20 cellular contexts compared by ENCODE assay signal in the genomic region with DNA sequence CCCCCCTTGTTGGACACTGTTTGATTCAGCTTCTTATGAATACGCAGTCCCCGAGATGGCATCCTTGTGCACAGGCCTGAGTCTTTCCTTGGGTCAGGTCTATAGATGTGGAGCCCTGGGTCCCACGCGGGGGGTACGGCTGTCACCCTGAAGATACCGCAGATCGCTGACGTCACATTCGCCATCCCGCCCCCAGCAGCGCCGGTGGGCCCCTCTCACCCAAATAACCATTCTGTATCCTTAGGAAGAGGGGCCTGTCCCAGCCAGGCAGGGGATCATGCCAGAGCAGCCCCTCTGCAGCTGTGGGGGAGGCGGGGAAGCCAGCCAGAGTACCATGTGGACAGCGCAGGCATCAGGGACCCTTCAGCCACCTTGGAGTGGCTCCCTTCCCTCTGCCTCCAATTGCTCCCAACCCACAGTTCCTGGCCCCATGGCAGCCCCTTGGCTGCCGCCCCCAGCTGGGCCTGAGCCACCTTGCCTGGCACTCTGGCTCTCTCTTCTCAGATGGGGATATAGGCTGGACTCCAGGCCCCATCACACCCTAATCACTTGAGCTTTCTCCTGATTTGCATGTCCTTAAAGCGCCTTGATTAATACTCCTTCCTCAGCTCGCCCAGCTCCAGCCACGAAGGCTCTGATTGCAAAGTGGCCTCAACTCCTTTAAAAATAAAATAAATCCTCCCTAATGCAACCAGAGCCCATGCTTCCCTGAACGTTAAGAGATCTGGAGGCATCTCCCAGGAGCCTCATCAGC.
DNase-seq lines count a peak whose midpoint lies in the region; FAIRE-seq and TF ChIP-seq lines count a peak whose summit lies in the region.
"Had no signal": no experiment of that assay in that cellular context is flagged by ENCODE, and none has a peak within 500 bp of the region (broad histone marks: within the 10 kb centered on the region; RNA-seq: fewer than 3 reads in every experiment).

No MANE protein-coding gene starts in this region.

- no peak overlapping the region for H2AFZ ChIP-seq in H1 (ENCODE audit: low read length)

- TF ChIP-seq EP300 in H1 (IDR thresholded peaks at IDR 0.05; ENCODE audit: borderline replicate concordance in 1 of 2, low read depth in 2 of 2, low read length in 2 of 2): no peak
- no peak for TF ChIP-seq EP300 in suprapubic skin (IDR thresholded peaks at IDR 0.05)

- H3K4me1 Mint-ChIP-seq in nephron progenitor cell: peaks cover 85% of the 10 kb centered on the region
- H3K4me1 Mint-ChIP-seq: B cell had no signal

- H3K9ac ChIP-seq in H1 (replicated peaks in 1 of 4; ENCODE audit: extremely low read depth in 1 of 4, low read depth in 3 of 4, low read length in 3 of 4): no peak overlapping the region

- peaks cover 26% of the 10 kb centered on the region for H3K27me3 Mint-ChIP-seq in nephron progenitor cell (ENCODE audit: low read depth, poor library complexity)

- H3K4me3 ChIP-seq in H1 (ENCODE audit: extremely low read depth in 1 of 4, insufficient read depth in 2 of 4, low read depth in 3 of 4, low read length in 4 of 4) (no peak overlapping the region), thyroid gland (replicated peaks in 1 of 3) (no peak overlapping the region), suprapubic skin (no peak overlapping the region)
- H3K4me3 ChIP-seq: Peyer's patch, SJSA1 had no signal

- no peaks in the 10 kb centered on the region for H3K36me3 ChIP-seq in H1 (ENCODE audit: control insufficient read depth in 2 of 4, insufficient read depth in 4 of 4, low read length in 3 of 4)
- H3K36me3 ChIP-seq in thyroid gland: no peaks in the 10 kb centered on the region
- H3K36me3 ChIP-seq in suprapubic skin: no peaks in the 10 kb centered on the region
- H3K36me3 ChIP-seq: Peyer's patch, SJSA1 had no signal

- TF ChIP-seq RAD21 in H1 (IDR thresholded peaks at IDR 0.05 in 1 of 2, conservative IDR thresholded peaks at IDR 0.05 in 1 of 2; ENCODE audit: low read depth in 2 of 2, low read length in 2 of 2): no peak

- peak overlapping the region; percentile 77 for H3K27ac Mint-ChIP-seq in nephron progenitor cell
- H3K27ac Mint-ChIP-seq: B cell, H9 had no signal

- no peak overlapping the region for H3K14ac ChIP-seq in H1 (ENCODE audit: insufficient read length)

- FAIRE-seq in H1 (lab: Jason Lieb, UNC): no peak
- FAIRE-seq: G401.6 had no signal

- H4K8ac ChIP-seq in H1 (ENCODE audit: extremely low read depth, insufficient read depth, low read length): no peak overlapping the region

- CTCF ChIA-PET in H1 (lab: Charles Lee; ENCODE audit: partially characterized antibody): interaction anchor here (0.9 to 2.0 kb wide), 8 partner anchors 15 to 292 kb away, joined by 3 to 6 read pairs (median 3); no protein-coding TSS in a partner anchor

- no peak overlapping the region for H2BK120ac ChIP-seq in H1 (replicated peaks; ENCODE audit: low read depth, low read length)

- H2BK12ac ChIP-seq in H1 (ENCODE audit: low read depth, low read length): no peak overlapping the region; the same call in 1 of the 2 replicates

- peaks cover 3% of the 10 kb centered on the region for H3K9me3 Mint-ChIP-seq in nephron progenitor cell
- H3K9me3 Mint-ChIP-seq: H9 had no signal

- no peaks in the 10 kb centered on the region for H3K36me3 Mint-ChIP-seq in nephron progenitor cell (ENCODE audit: low read depth)

- H3K18ac ChIP-seq in H1 (ENCODE audit: extremely low read depth, low read length): no peak overlapping the region

- H4K91ac ChIP-seq in H1 (replicated peaks; ENCODE audit: insufficient read length, low read length): no peak overlapping the region

- no peak overlapping the region for H2AK5ac ChIP-seq in H1 (ENCODE audit: low read depth, low read length)

- H3K27me3 ChIP-seq in H1 (replicated peaks in 1 of 4; ENCODE audit: control insufficient read depth in 3 of 4, extremely low read depth in 1 of 4, insufficient read depth in 3 of 4, low read length in 3 of 4) (peaks cover 1 to 16% (median 9%) of the 10 kb centered on the region in 4 experiments; a peak in 6 of 7 replicates), thyroid gland (no peaks in the 10 kb centered on the region), suprapubic skin (no peaks in the 10 kb centered on the region)
- H3K27me3 ChIP-seq: Peyer's patch, SJSA1 had no signal

- no peak overlapping the region for H4K5ac ChIP-seq in H1 (ENCODE audit: insufficient read length, low read depth, low read length)

- H3K4me1 ChIP-seq in H1 (replicated peaks in 1 of 4; ENCODE audit: control insufficient read depth in 3 of 4, insufficient read depth in 4 of 4, low read length in 3 of 4) (peaks cover 0 to 9% (median 2%) of the 10 kb centered on the region in 4 experiments; a peak in 3 of 7 replicates), thyroid gland (peaks cover 34 to 48% of the 10 kb centered on the region in 2 donors), suprapubic skin (no peaks in the 10 kb centered on the region)
- H3K4me1 ChIP-seq: Peyer's patch, SJSA1 had no signal

- H2BK5ac ChIP-seq in H1 (ENCODE audit: low read depth, low read length): no peak overlapping the region

- H3K9me3 ChIP-seq in H1 (ENCODE audit: insufficient read depth in 2 of 2, low read depth in 1 of 2, low read length in 1 of 2) (no peaks in the 10 kb centered on the region), thyroid gland (no peaks in the 10 kb centered on the region), suprapubic skin (no peaks in the 10 kb centered on the region)
- H3K9me3 ChIP-seq: Peyer's patch, SJSA1 had no signal

- POLR2A ChIA-PET in H1 (lab: Charles Lee; ENCODE audit: partially characterized antibody): interaction anchor here (1.9 kb wide), 1 partner anchor 16 kb away, joined by 5 read pairs; no protein-coding TSS in a partner anchor

- H3K4ac ChIP-seq in H1 (replicated peaks; ENCODE audit: insufficient read length, low read depth, low read length): no peak overlapping the region

- H4K20me1 ChIP-seq in H1 (replicated peaks in 1 of 2; ENCODE audit: control insufficient read depth in 1 of 2, insufficient read depth in 2 of 2, low read length in 2 of 2): peaks cover 0 to 3% of the 10 kb centered on the region in 2 experiments

- TF ChIP-seq CTCF in H1 (IDR thresholded peaks at IDR 0.05; ENCODE audit: control extremely low read depth in 1 of 3, insufficient read depth in 1 of 3, low read depth in 1 of 3, low read length in 3 of 3) (no peak), nephron progenitor cell (IDR thresholded peaks at IDR 0.05) (no peak), thyroid gland (IDR thresholded peaks at IDR 0.05) (no peak), suprapubic skin (IDR thresholded peaks at IDR 0.05) (no peak)

- no peak overlapping the region for H3K4me2 ChIP-seq in H1 (ENCODE audit: insufficient read depth in 1 of 2, low read depth in 2 of 2, low read length in 2 of 2)

- DNase-seq in NCI-H1092 treated with DMSO at 0.1 percent for 48 hours (lab: John Stamatoyannopoulos, UW) (peak; percentile 20), NCI-H1092 (lab: John Stamatoyannopoulos, UW) (no peak), H1 (ENCODE audit: low read depth in 1 of 2, low spot score in 2 of 2) (no peak), nephron progenitor cell (no peak), thyroid gland (no peak), suprapubic skin (ENCODE audit: low spot score in 2 of 2) (no peak), NCI-H1436 (lab: John Stamatoyannopoulos, UW) (no peak)
- DNase-seq in stimulated activated CD4-positive, alpha-beta T cell treated with anti-CD3 and anti-CD28 coated beads, Interleukin-4, amount 100 ng/mL, for 1 hour: no peak
- DNase-seq: 8988T, COR-L47, H9, KBM-7, NCI-H1417, NCI-H1930, NCI-H345, NCI-H524 treated with DMSO at 0.1 percent for 48 hours, Peyer's patch had no signal

- H3K23me2 ChIP-seq in H1 (ENCODE audit: low read depth, low read length): no peaks in the 10 kb centered on the region; the same call in 1 of the 2 replicates

- H3K27ac ChIP-seq in H1 (ENCODE audit: low read depth, low read length) (no peak overlapping the region), thyroid gland (peak overlapping the region; percentile 87 to 97 (median 97)), suprapubic skin (no peak overlapping the region)
- H3K27ac ChIP-seq: Peyer's patch, SJSA1 had no signal

- WGBS in H1 (ENCODE audit: extremely low coverage in 1 of 2, insufficient coverage in 1 of 2, insufficient read length in 1 of 2, insufficient replicate concordance in 2 of 2, low coverage in 1 of 2, low lambda C conversion rate in 2 of 2, missing lambda C conversion rate in 1 of 2), 2 experiments: 84% methylated on average over 19 of the region's 19 CpGs; no CpG with 5 or more reads in 1 of the 2 experiments
- WGBS in thyroid gland, 2 donors: 80 to 81% methylated on average over 18 to 19 of the region's 19 CpGs
- 90% methylated on average over 15 of the region's 19 CpGs for WGBS in suprapubic skin

- intact Hi-C loops in thyroid gland (cut with DNase I): no loop called here

- no peak overlapping the region for H3K23ac ChIP-seq in H1 (ENCODE audit: insufficient read length)

- H2BK15ac ChIP-seq in H1 (ENCODE audit: low read length): no peak overlapping the region

- H2BK20ac ChIP-seq in H1 (ENCODE audit: low read length): 0 out of 2 replicates have a peak overlapping the region, but pooled peaks have one; percentile 32

- H3K56ac ChIP-seq in H1 (replicated peaks; ENCODE audit: insufficient read length, low read depth, low read length): no peak overlapping the region

- H3K4me3 Mint-ChIP-seq in nephron progenitor cell: no peak overlapping the region
- H3K4me3 Mint-ChIP-seq: B cell, H9 had no signal

- TF ChIP-seq POLR2A in H1 (IDR thresholded peaks at IDR 0.05; ENCODE audit: control extremely low read depth in 1 of 2, low read depth in 2 of 2, low read length in 2 of 2): no peak
- no peak for TF ChIP-seq POLR2A in thyroid gland (IDR thresholded peaks at IDR 0.05)
- no peak for TF ChIP-seq POLR2A in suprapubic skin (IDR thresholded peaks at IDR 0.05)

- H3K79me2 ChIP-seq in H1 (ENCODE audit: control insufficient read depth in 1 of 2, insufficient read depth in 2 of 2, low read length in 2 of 2): no peaks in the 10 kb centered on the region

- no peaks in the 10 kb centered on the region for H3K79me1 ChIP-seq in H1 (ENCODE audit: low read depth, low read length)

TF ChIP-seq in H1, 55 proteins besides CTCF, POLR2A, EP300 and RAD21 (continues in another document):
- TF ChIP-seq CEBPB (IDR thresholded peaks at IDR 0.05; ENCODE audit: low read depth, low read length): no peak
- TF ChIP-seq POU5F1 (IDR thresholded peaks at IDR 0.05; ENCODE audit: low read depth, low read length): no peak
- TF ChIP-seq SAP30 (IDR thresholded peaks at IDR 0.05; ENCODE audit: insufficient read depth, insufficient replicate concordance, low read length): no peak
- no peak for TF ChIP-seq GTF2F1 (IDR thresholded peaks at IDR 0.05; ENCODE audit: borderline replicate concordance, low read depth, low read length)
- no peak for TF ChIP-seq SIRT6 (IDR thresholded peaks at IDR 0.05; ENCODE audit: low read length)
- TF ChIP-seq BRCA1 (IDR thresholded peaks at IDR 0.05; ENCODE audit: low read depth, low read length): no peak
- TF ChIP-seq PHF8 (conservative IDR thresholded peaks at IDR 0.05; ENCODE audit: low read depth, low read length): no peak
- TF ChIP-seq HDAC2 (IDR thresholded peaks at IDR 0.05; ENCODE audit: borderline replicate concordance in 1 of 2, low read depth in 2 of 2, low read length in 2 of 2): no peak
- TF ChIP-seq SP4 (IDR thresholded peaks at IDR 0.05; ENCODE audit: low read length): no peak

Comparison
In these comparisons a context has a peak if more than half of its experiments do, and no peak if none do; other contexts are left out.
1. H3K27ac ChIP-seq: peak in thyroid gland (3 of 3); none in H1 (single experiment) and suprapubic skin (single experiment).